In genomic region chr3:44596631-44597030, GRCh38 we compare ENCODE assay signal across 1 cellular context.
A peak's percentile ranks its signal among the peaks of the same experiment; 100 is the strongest.
TF ChIP-seq lines count a peak whose summit lies in the region.

No MANE protein-coding gene starts in this region.

TF ChIP-seq in HepG2, 621 proteins besides CTCF, POLR2A, EP300 and RAD21:
- TF ChIP-seq ZSCAN22 (CRISPR knock-in tag; IDR thresholded peaks at IDR 0.05) (no peak), GATA4 (IDR thresholded peaks at IDR 0.05; ENCODE audit: borderline replicate concordance, low read depth) (no peak), CEBPB (IDR thresholded peaks at IDR 0.05; ENCODE audit: borderline replicate concordance, low read depth, low read length) (0 out of 2 replicates have a peak, but pooled peaks have one; percentile 8)
